ENCODE assay signal across 2 cellular contexts in the genomic region with DNA sequence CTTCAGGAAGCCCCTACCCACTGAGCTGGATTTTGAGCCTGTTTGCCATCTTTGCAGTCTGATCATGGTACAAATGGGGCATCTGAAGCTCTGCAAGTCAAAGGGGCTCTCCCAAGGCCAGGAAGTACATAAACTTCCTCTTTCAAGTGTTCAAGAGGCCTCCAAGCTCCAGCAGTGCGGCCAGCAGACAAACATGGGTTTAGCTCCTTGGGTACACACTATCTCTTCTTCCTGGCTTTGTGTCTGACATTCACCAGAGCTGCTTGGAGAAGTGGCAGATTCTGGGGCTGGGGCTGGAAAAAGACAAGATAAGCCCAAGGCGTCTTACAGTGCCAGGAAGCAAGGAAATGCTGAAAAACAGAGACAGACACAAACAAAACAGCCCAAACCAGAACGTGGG.
TF ChIP-seq lines count a peak whose summit lies in the region.

No MANE protein-coding gene starts in this region.

TF ChIP-seq in liver, 16 proteins besides CTCF, POLR2A, EP300 and RAD21:
- TF ChIP-seq SP1 (IDR thresholded peaks at IDR 0.05), result peak; percentile 36
- TF ChIP-seq EGR1 (IDR thresholded peaks at IDR 0.05; ENCODE audit: low read depth in 2 of 2), result no peak
- TF ChIP-seq NR2F2 (IDR thresholded peaks at IDR 0.05), result peak; percentile 70
- TF ChIP-seq ATF3 (IDR thresholded peaks at IDR 0.05), result no peak
- no peak for TF ChIP-seq TAF1 (conservative IDR thresholded peaks at IDR 0.05)
- no peak for TF ChIP-seq GABPA (IDR thresholded peaks at IDR 0.05 in 1 of 2, conservative IDR thresholded peaks at IDR 0.05 in 1 of 2)
- TF ChIP-seq REST (IDR thresholded peaks at IDR 0.05), result no peak
- TF ChIP-seq YY1 (IDR thresholded peaks at IDR 0.05), result no peak
- no peak for TF ChIP-seq HNF4A (conservative IDR thresholded peaks at IDR 0.05)
- no peak for TF ChIP-seq RXRA (IDR thresholded peaks at IDR 0.05)

TF ChIP-seq in HepG2, 621 proteins besides CTCF, POLR2A, EP300 and RAD21:
- no peak for TF ChIP-seq ZNF292 (CRISPR knock-in tag; IDR thresholded peaks at IDR 0.05; ENCODE audit: borderline replicate concordance, low read depth)
